ENCODE assay signal across 15 cellular contexts in genomic region chr12:11837318-11837934, GRCh38.
A peak's percentile ranks its signal among the peaks of the same experiment; 100 is the strongest.
DNase-seq lines count a peak whose midpoint lies in the region; ATAC-seq and TF ChIP-seq lines count a peak whose summit lies in the region.
"Had no signal": no experiment of that assay in that cellular context is flagged by ENCODE, and none has a peak within 500 bp of the region (broad histone marks: within the 10 kb centered on the region; RNA-seq: fewer than 3 reads in every experiment).

No MANE protein-coding gene starts in this region.

- no peaks in the 10 kb centered on the region for H3K27me3 ChIP-seq in muscle layer of duodenum (ENCODE audit: low read depth, low read length)

- no peaks in the 10 kb centered on the region for H3K27me3 Mint-ChIP-seq in natural killer cell treated with Interleukin-12 subunit alpha and Interleukin-12 subunit beta and Interleukin-15 and Interleukin-18, amount 100 ng/mL, for 72 hours
- no peaks in the 10 kb centered on the region for H3K27me3 Mint-ChIP-seq in natural killer cell (ENCODE audit: low read depth in 2 of 2)
- H3K27me3 Mint-ChIP-seq in activated T-helper 17 cell treated with anti-CD3 and anti-CD28 coated beads, Interleukin-2, amount 50 U/mL, for 72 hours: no peaks in the 10 kb centered on the region

- no peaks in the 10 kb centered on the region for H3K9me3 ChIP-seq in muscle layer of duodenum (ENCODE audit: control insufficient read depth in 1 of 2, low read length in 2 of 2)

- no peak overlapping the region for H3K4me3 Mint-ChIP-seq in natural killer cell treated with Interleukin-12 subunit alpha and Interleukin-12 subunit beta and Interleukin-15 and Interleukin-18, amount 100 ng/mL, for 72 hours
- H3K4me3 Mint-ChIP-seq in natural killer cell: no peak overlapping the region
- peak overlapping the region; percentile 75 for H3K4me3 Mint-ChIP-seq in activated T-helper 17 cell treated with anti-CD3 and anti-CD28 coated beads, Interleukin-2, amount 50 U/mL, for 72 hours
- H3K4me3 Mint-ChIP-seq: activated CD8-positive, alpha-beta T cell treated with anti-CD3 and anti-CD28 coated beads, Interleukin-2, amount 10 ng/mL, durations not matched to agents 7 days and 5 days; HFFc6; mesothelial cell of epicardium had no signal

- DNase-seq in natural killer cell treated with Interleukin-12 subunit alpha and Interleukin-12 subunit beta and Interleukin-15 and Interleukin-18, amount 100 ng/mL, for 72 hours (ENCODE audit: low spot score): no peak
- no peak for DNase-seq in natural killer cell
- no peak for DNase-seq in SHP77 (lab: John Stamatoyannopoulos, UW)
- DNase-seq in T1000 (lab: John Stamatoyannopoulos, UW): no peak
- DNase-seq: activated CD8-positive, alpha-beta T cell treated with anti-CD3 and anti-CD28 coated beads, Interleukin-2, amount 10 ng/mL, durations not matched to agents 7 days and 5 days; activated effector memory CD4-positive, alpha-beta T cell treated with anti-CD3 and anti-CD28 coated beads, Interleukin-2, amount 50 U/mL, for 16 hours; HFFc6; NCI-H1436 treated with DMSO at 0.1 percent for 48 hours; stimulated activated naive CD4-positive, alpha-beta T cell treated with Interleukin-2 at 50 U/mL for 16 hours had no signal

- peaks cover 34 to 37% of the 10 kb centered on the region in 2 donors for H3K4me1 Mint-ChIP-seq in natural killer cell treated with Interleukin-12 subunit alpha and Interleukin-12 subunit beta and Interleukin-15 and Interleukin-18, amount 100 ng/mL, for 72 hours (ENCODE audit: low read depth in 2 of 2)
- peaks cover 6 to 23% of the 10 kb centered on the region in 2 donors for H3K4me1 Mint-ChIP-seq in natural killer cell
- H3K4me1 Mint-ChIP-seq in activated T-helper 17 cell treated with anti-CD3 and anti-CD28 coated beads, Interleukin-2, amount 50 U/mL, for 72 hours: peaks cover 45% of the 10 kb centered on the region

- ATAC-seq in natural killer cell treated with Interleukin-12 subunit alpha and Interleukin-12 subunit beta and Interleukin-15 and Interleukin-18, amount 100 ng/mL, for 72 hours: no peak
- ATAC-seq in natural killer cell: no peak
- ATAC-seq in activated T-helper 17 cell treated with anti-CD3 and anti-CD28 coated beads, Interleukin-2, amount 50 U/mL, for 72 hours (replicated peaks): no peak
- no peak for ATAC-seq in HG02973 (IDR thresholded peaks at IDR 0.05; ENCODE audit: unreplicated experiment)
- no peak for ATAC-seq in HG03280 (IDR thresholded peaks at IDR 0.05; ENCODE audit: unreplicated experiment)
- ATAC-seq: activated CD8-positive, alpha-beta T cell treated with anti-CD3 and anti-CD28 coated beads, Interleukin-2, amount 10 ng/mL, durations not matched to agents 7 days and 5 days; SK-N-SH treated with all-trans-retinoic acid at 6 μM for 48 hours had no signal

- H3K4me3 ChIP-seq in muscle layer of duodenum (ENCODE audit: low read depth in 1 of 2, low read length in 2 of 2): no peak overlapping the region

- H3K4me1 ChIP-seq in muscle layer of duodenum (ENCODE audit: control insufficient read depth in 1 of 2, insufficient read depth in 2 of 2, low read length in 2 of 2): peaks cover 41 to 56% of the 10 kb centered on the region in 2 donors

- H3K36me3 Mint-ChIP-seq in natural killer cell treated with Interleukin-12 subunit alpha and Interleukin-12 subunit beta and Interleukin-15 and Interleukin-18, amount 100 ng/mL, for 72 hours: peaks cover 23% of the 10 kb centered on the region
- H3K36me3 Mint-ChIP-seq in natural killer cell: no peaks in the 10 kb centered on the region
- H3K36me3 Mint-ChIP-seq in activated T-helper 17 cell treated with anti-CD3 and anti-CD28 coated beads, Interleukin-2, amount 50 U/mL, for 72 hours (ENCODE audit: low read depth): peaks cover 74% of the 10 kb centered on the region

- H3K9me3 Mint-ChIP-seq in natural killer cell treated with Interleukin-12 subunit alpha and Interleukin-12 subunit beta and Interleukin-15 and Interleukin-18, amount 100 ng/mL, for 72 hours: no peaks in the 10 kb centered on the region
- no peaks in the 10 kb centered on the region for H3K9me3 Mint-ChIP-seq in natural killer cell
- no peaks in the 10 kb centered on the region for H3K9me3 Mint-ChIP-seq in activated T-helper 17 cell treated with anti-CD3 and anti-CD28 coated beads, Interleukin-2, amount 50 U/mL, for 72 hours
- H3K9me3 Mint-ChIP-seq: HFFc6 had no signal

- intact Hi-C loops in natural killer cell (cut with micrococcal nuclease): no loop called here

- H3K27ac Mint-ChIP-seq in natural killer cell treated with Interleukin-12 subunit alpha and Interleukin-12 subunit beta and Interleukin-15 and Interleukin-18, amount 100 ng/mL, for 72 hours: peak overlapping the region; percentile 60 to 83
- no peak overlapping the region for H3K27ac Mint-ChIP-seq in natural killer cell
- peak overlapping the region; percentile 97 for H3K27ac Mint-ChIP-seq in activated T-helper 17 cell treated with anti-CD3 and anti-CD28 coated beads, Interleukin-2, amount 50 U/mL, for 72 hours
- H3K27ac Mint-ChIP-seq: activated CD8-positive, alpha-beta T cell treated with anti-CD3 and anti-CD28 coated beads, Interleukin-2, amount 10 ng/mL, durations not matched to agents 7 days and 5 days; HFFc6; mesothelial cell of epicardium had no signal

- H3K27ac ChIP-seq in muscle layer of duodenum (ENCODE audit: low read length): peak overlapping the region; percentile 47

- H3K36me3 ChIP-seq in muscle layer of duodenum (ENCODE audit: control insufficient read depth in 1 of 2, insufficient read depth in 2 of 2, low read length in 2 of 2): peaks cover 4 to 8% of the 10 kb centered on the region in 2 donors

- no peak for TF ChIP-seq CTCF in natural killer cell (IDR thresholded peaks at IDR 0.05)

Comparison
In these comparisons a context has a peak if more than half of its experiments do, and no peak if none do; other contexts are left out.
1. H3K27ac Mint-ChIP-seq: peak in natural killer cell treated with Interleukin-12 subunit alpha and Interleukin-12 subunit beta and Interleukin-15 and Interleukin-18, amount 100 ng/mL, for 72 hours (2 of 2) and activated T-helper 17 cell treated with anti-CD3 and anti-CD28 coated beads, Interleukin-2, amount 50 U/mL, for 72 hours (single experiment); none in natural killer cell (0 of 2).